In genomic region chr9:134488901-134489280, GRCh38 we compare ENCODE assay signal across 3 cellular contexts.
TF ChIP-seq lines count a peak whose summit lies in the region.

No MANE protein-coding gene starts in this region.

TF ChIP-seq in SK-N-SH, 30 proteins besides CTCF, POLR2A, EP300 and RAD21 (continues in another document):
- TF ChIP-seq PBX3 (IDR thresholded peaks at IDR 0.05) (no peak), TAF1 (IDR thresholded peaks at IDR 0.05; ENCODE audit: borderline replicate concordance, low read depth, low read length) (no peak), POLR2AphosphoS5 (IDR thresholded peaks at IDR 0.05; ENCODE audit: low read depth, low read length) (no peak), RXRA (IDR thresholded peaks at IDR 0.05; ENCODE audit: borderline replicate concordance, low read depth) (no peak), TEAD4 (IDR thresholded peaks at IDR 0.05; ENCODE audit: borderline replicate concordance, insufficient read depth) (no peak), JUND (IDR thresholded peaks at IDR 0.05) (no peak), RFX5 (IDR thresholded peaks at IDR 0.05; ENCODE audit: low read length) (no peak), IRF3 (IDR thresholded peaks at IDR 0.05; ENCODE audit: low read depth, low read length) (no peak), SMC3 (IDR thresholded peaks at IDR 0.05; ENCODE audit: low read depth, low read length) (no peak), FOXM1 (IDR thresholded peaks at IDR 0.05; ENCODE audit: low read depth) (no peak), SIN3A (IDR thresholded peaks at IDR 0.05; ENCODE audit: borderline replicate concordance, low read depth, low read length) (no peak), ELF1 (IDR thresholded peaks at IDR 0.05) (no peak), GABPA (IDR thresholded peaks at IDR 0.05; ENCODE audit: low read depth) (no peak)
- TF ChIP-seq, protein P1, sequence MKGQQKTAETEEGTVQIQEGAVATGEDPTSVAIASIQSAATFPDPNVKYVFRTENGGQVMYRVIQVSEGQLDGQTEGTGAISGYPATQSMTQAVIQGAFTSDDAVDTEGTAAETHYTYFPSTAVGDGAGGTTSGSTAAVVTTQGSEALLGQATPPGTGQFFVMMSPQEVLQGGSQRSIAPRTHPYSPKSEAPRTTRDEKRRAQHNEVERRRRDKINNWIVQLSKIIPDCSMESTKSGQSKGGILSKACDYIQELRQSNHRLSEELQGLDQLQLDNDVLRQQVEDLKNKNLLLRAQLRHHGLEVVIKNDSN (IDR thresholded peaks at IDR 0.05; ENCODE audit: borderline replicate concordance, low read depth) = no peak
- TF ChIP-seq, protein P2, sequence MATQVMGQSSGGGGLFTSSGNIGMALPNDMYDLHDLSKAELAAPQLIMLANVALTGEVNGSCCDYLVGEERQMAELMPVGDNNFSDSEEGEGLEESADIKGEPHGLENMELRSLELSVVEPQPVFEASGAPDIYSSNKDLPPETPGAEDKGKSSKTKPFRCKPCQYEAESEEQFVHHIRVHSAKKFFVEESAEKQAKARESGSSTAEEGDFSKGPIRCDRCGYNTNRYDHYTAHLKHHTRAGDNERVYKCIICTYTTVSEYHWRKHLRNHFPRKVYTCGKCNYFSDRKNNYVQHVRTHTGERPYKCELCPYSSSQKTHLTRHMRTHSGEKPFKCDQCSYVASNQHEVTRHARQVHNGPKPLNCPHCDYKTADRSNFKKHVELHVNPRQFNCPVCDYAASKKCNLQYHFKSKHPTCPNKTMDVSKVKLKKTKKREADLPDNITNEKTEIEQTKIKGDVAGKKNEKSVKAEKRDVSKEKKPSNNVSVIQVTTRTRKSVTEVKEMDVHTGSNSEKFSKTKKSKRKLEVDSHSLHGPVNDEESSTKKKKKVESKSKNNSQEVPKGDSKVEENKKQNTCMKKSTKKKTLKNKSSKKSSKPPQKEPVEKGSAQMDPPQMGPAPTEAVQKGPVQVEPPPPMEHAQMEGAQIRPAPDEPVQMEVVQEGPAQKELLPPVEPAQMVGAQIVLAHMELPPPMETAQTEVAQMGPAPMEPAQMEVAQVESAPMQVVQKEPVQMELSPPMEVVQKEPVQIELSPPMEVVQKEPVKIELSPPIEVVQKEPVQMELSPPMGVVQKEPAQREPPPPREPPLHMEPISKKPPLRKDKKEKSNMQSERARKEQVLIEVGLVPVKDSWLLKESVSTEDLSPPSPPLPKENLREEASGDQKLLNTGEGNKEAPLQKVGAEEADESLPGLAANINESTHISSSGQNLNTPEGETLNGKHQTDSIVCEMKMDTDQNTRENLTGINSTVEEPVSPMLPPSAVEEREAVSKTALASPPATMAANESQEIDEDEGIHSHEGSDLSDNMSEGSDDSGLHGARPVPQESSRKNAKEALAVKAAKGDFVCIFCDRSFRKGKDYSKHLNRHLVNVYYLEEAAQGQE (IDR thresholded peaks at IDR 0.05; ENCODE audit: low read depth, low read length) = no peak

TF ChIP-seq in SK-N-SH treated with all-trans-retinoic acid at 6 μM for 48 hours, 23 proteins besides CTCF, POLR2A, EP300 and RAD21 (continued from another document):
- TF ChIP-seq POU6F1 (CRISPR knock-in tag; IDR thresholded peaks at IDR 0.05; ENCODE audit: borderline replicate concordance, low read depth) (no peak), ISL1 (CRISPR knock-in tag; IDR thresholded peaks at IDR 0.05) (no peak), ZFP30 (CRISPR knock-in tag; IDR thresholded peaks at IDR 0.05) (no peak), GLIS3 (CRISPR knock-in tag; IDR thresholded peaks at IDR 0.05) (no peak), CSDC2 (CRISPR knock-in tag; IDR thresholded peaks at IDR 0.05) (no peak), ESRRG (CRISPR knock-in tag; IDR thresholded peaks at IDR 0.05) (no peak), TCF4 (CRISPR knock-in tag; IDR thresholded peaks at IDR 0.05; ENCODE audit: borderline replicate concordance) (no peak), PATZ1 (CRISPR knock-in tag; IDR thresholded peaks at IDR 0.05; ENCODE audit: borderline replicate concordance) (no peak), TOX (CRISPR knock-in tag; IDR thresholded peaks at IDR 0.05; ENCODE audit: borderline replicate concordance) (no peak)

TF ChIP-seq in GM23338, 12 proteins besides CTCF, POLR2A, EP300 and RAD21 (continued from another document):
- TF ChIP-seq STAT1 (IDR thresholded peaks at IDR 0.05; ENCODE audit: unreplicated experiment) = no peak
- TF ChIP-seq, protein P3, sequence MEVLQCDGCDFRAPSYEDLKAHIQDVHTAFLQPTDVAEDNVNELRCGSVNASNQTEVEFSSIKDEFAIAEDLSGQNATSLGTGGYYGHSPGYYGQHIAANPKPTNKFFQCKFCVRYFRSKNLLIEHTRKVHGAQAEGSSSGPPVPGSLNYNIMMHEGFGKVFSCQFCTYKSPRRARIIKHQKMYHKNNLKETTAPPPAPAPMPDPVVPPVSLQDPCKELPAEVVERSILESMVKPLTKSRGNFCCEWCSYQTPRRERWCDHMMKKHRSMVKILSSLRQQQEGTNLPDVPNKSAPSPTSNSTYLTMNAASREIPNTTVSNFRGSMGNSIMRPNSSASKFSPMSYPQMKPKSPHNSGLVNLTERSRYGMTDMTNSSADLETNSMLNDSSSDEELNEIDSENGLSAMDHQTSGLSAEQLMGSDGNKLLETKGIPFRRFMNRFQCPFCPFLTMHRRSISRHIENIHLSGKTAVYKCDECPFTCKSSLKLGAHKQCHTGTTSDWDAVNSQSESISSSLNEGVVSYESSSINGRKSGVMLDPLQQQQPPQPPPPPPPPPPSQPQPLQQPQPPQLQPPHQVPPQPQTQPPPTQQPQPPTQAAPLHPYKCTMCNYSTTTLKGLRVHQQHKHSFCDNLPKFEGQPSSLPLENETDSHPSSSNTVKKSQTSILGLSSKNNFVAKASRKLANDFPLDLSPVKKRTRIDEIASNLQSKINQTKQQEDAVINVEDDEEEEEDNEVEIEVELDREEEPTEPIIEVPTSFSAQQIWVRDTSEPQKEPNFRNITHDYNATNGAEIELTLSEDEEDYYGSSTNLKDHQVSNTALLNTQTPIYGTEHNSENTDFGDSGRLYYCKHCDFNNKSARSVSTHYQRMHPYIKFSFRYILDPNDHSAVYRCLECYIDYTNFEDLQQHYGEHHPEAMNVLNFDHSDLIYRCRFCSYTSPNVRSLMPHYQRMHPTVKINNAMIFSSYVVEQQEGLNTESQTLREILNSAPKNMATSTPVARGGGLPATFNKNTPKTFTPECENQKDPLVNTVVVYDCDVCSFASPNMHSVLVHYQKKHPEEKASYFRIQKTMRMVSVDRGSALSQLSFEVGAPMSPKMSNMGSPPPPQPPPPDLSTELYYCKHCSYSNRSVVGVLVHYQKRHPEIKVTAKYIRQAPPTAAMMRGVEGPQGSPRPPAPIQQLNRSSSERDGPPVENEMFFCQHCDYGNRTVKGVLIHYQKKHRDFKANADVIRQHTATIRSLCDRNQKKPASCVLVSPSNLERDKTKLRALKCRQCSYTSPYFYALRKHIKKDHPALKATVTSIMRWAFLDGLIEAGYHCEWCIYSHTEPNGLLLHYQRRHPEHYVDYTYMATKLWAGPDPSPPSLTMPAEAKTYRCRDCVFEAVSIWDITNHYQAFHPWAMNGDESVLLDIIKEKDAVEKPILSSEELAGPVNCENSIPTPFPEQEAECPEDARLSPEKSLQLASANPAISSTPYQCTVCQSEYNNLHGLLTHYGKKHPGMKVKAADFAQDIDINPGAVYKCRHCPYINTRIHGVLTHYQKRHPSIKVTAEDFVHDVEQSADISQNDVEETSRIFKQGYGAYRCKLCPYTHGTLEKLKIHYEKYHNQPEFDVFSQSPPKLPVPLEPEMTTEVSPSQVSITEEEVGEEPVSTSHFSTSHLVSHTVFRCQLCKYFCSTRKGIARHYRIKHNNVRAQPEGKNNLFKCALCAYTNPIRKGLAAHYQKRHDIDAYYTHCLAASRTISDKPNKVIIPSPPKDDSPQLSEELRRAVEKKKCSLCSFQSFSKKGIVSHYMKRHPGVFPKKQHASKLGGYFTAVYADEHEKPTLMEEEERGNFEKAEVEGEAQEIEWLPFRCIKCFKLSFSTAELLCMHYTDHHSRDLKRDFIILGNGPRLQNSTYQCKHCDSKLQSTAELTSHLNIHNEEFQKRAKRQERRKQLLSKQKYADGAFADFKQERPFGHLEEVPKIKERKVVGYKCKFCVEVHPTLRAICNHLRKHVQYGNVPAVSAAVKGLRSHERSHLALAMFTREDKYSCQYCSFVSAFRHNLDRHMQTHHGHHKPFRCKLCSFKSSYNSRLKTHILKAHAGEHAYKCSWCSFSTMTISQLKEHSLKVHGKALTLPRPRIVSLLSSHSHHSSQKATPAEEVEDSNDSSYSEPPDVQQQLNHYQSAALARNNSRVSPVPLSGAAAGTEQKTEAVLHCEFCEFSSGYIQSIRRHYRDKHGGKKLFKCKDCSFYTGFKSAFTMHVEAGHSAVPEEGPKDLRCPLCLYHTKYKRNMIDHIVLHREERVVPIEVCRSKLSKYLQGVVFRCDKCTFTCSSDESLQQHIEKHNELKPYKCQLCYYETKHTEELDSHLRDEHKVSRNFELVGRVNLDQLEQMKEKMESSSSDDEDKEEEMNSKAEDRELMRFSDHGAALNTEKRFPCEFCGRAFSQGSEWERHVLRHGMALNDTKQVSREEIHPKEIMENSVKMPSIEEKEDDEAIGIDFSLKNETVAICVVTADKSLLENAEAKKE (CRISPR knock-in tag; IDR thresholded peaks at IDR 0.05) = no peak
- TF ChIP-seq ZNF114 (CRISPR knock-in tag; IDR thresholded peaks at IDR 0.05) = no peak
- TF ChIP-seq, protein P2 (IDR thresholded peaks at IDR 0.05; ENCODE audit: unreplicated experiment) = no peak
- no peak for TF ChIP-seq CREB1 (CRISPR knock-in tag; IDR thresholded peaks at IDR 0.05; ENCODE audit: low read depth)
- no peak for TF ChIP-seq ZNF331 (CRISPR knock-in tag; IDR thresholded peaks at IDR 0.05; ENCODE audit: low read depth)
- TF ChIP-seq EZH2phosphoT487 (IDR thresholded peaks at IDR 0.05; ENCODE audit: unreplicated experiment) = no peak
- TF ChIP-seq POLR2AphosphoS5 (IDR thresholded peaks at IDR 0.05; ENCODE audit: low read depth) = no peak
- TF ChIP-seq EZH2 (IDR thresholded peaks at IDR 0.05; ENCODE audit: low read depth, unreplicated experiment) = no peak
